ENCODE assay signal across 23 cellular contexts in genomic region chr6:157440162-157440561, GRCh38.
"Had no signal": no experiment of that assay in that cellular context is flagged by ENCODE, and none has a peak within 500 bp of the region (broad histone marks: within the 10 kb centered on the region; RNA-seq: fewer than 3 reads in every experiment).

No MANE protein-coding gene starts in this region.

- FAIRE-seq: colon, endothelial cell of umbilical vein, frontal cortex, islet of Langerhans, keratinocyte had no signal

- H3K4me2 ChIP-seq: hepatocyte had no signal

- H2AFZ ChIP-seq: hepatocyte had no signal

- H3K9me3 ChIP-seq: esophagus muscularis mucosa, gastroesophageal sphincter, heart left ventricle, left lung, lower lobe of right lung, mucosa of descending colon had no signal

- H3K27ac ChIP-seq: foreskin keratinocyte, gastroesophageal sphincter, hepatocyte, left lung, lower lobe of right lung had no signal

- H3K4me3 ChIP-seq: coronary artery, dorsolateral prefrontal cortex, esophagus muscularis mucosa, gastroesophageal sphincter, heart left ventricle, hepatocyte, left lung, lower lobe of right lung, mucosa of descending colon had no signal

- ATAC-seq: foreskin keratinocyte, gastroesophageal sphincter, heart left ventricle, left cardiac atrium, left lung, left ventricle myocardium superior, lower lobe of right lung, mucosa of descending colon had no signal

- H3K36me3 ChIP-seq: esophagus muscularis mucosa, gastroesophageal sphincter, heart left ventricle, left lung, lower lobe of right lung had no signal

- H3K4me3 Mint-ChIP-seq: mesothelial cell of epicardium, naive B cell had no signal

- H3K27me3 Mint-ChIP-seq: naive B cell had no signal

- DNase-seq: dermis blood vessel endothelial cell; dorsolateral prefrontal cortex; effector CD4-positive, alpha-beta T cell; effector memory CD4-positive, alpha-beta T cell; foreskin keratinocyte; heart left ventricle; left cardiac atrium; left lung; left ventricle myocardium superior; lower lobe of right lung; mesenchymal stem cell; mucosa of descending colon; naive B cell had no signal

- H3K27ac Mint-ChIP-seq: mesothelial cell of epicardium, naive B cell had no signal

- H3K27me3 ChIP-seq: dorsolateral prefrontal cortex, esophagus muscularis mucosa, foreskin keratinocyte, gastroesophageal sphincter, heart left ventricle, hepatocyte, left lung had no signal
